28 cellular contexts compared by ENCODE assay signal in genomic region chr12:90802727-90803126, GRCh38.
"Had no signal": no experiment of that assay in that cellular context is flagged by ENCODE, and none has a peak within 500 bp of the region (broad histone marks: within the 10 kb centered on the region; RNA-seq: fewer than 3 reads in every experiment).

No MANE protein-coding gene starts in this region.

- DNase-seq: Kasumi-1, KBM-7, MM.1S, MV-4-11, NCI-H1092, NCI-H1105, NCI-H1417 treated with DMSO at 0.1 percent for 48 hours, NCI-H1436 treated with DMSO at 0.1 percent for 48 hours, NCI-H1694 treated with DMSO at 0.1 percent for 48 hours, NCI-H187 treated with DMSO at 0.1 percent for 48 hours, NCI-H2029, NCI-H2081, NCI-H2171 treated with DMSO at 0.1 percent for 48 hours, NCI-H2227 treated with DMSO at 0.1 percent for 48 hours, NCI-H446 treated with DMSO at 0.1 percent for 48 hours, NCI-H510A, NCI-H524, NCI-H526, NCI-H69, NCI-H748 treated with DMSO at 0.1 percent for 48 hours, NCI-H82, PC-9, SHP77, SIG-M5, SJCRH30 had no signal

- ATAC-seq: Panc1, Right ventricle myocardium inferior, SK-N-SH treated with all-trans-retinoic acid at 6 μM for 48 hours had no signal
